Comparison of ENCODE assay signal across 29 cellular contexts in genomic region chr11:74470526-74470925, GRCh38. TPM values are rescaled to one million over a fixed set of nuclear protein-coding genes. Genes with fewer than 3 reads are reported as not detected.
DNase-seq lines count a peak whose midpoint lies in the region; ATAC-seq and TF ChIP-seq lines count a peak whose summit lies in the region.
"Had no signal": no experiment of that assay in that cellular context is flagged by ENCODE, and none has a peak within 500 bp of the region (broad histone marks: within the 10 kb centered on the region; RNA-seq: fewer than 3 reads in every experiment).

No MANE protein-coding gene starts in this region.

- H3K27me3 Mint-ChIP-seq in neural progenitor cell (ENCODE audit: insufficient read depth, low read depth): peaks cover 2% of the 10 kb centered on the region
- peaks cover 40% of the 10 kb centered on the region for H3K27me3 Mint-ChIP-seq in CD4-positive, alpha-beta T cell
- H3K27me3 Mint-ChIP-seq: dendritic cell treated with granulocyte-macrophage colony-stimulating factor and Interleukin-4, amounts not matched to agents 40 ng/mL and 50 ng/mL, for 4 days had no signal

- H3K4me3 Mint-ChIP-seq in neural progenitor cell: no peak overlapping the region
- no peak overlapping the region for H3K4me3 Mint-ChIP-seq in CD4-positive, alpha-beta T cell
- H3K4me3 Mint-ChIP-seq: CD8-positive, alpha-beta T cell; central memory CD8-positive, alpha-beta T cell; dendritic cell treated with granulocyte-macrophage colony-stimulating factor and Interleukin-4, amounts not matched to agents 40 ng/mL and 50 ng/mL, for 4 days; natural killer cell treated with Interleukin-12 subunit alpha and Interleukin-12 subunit beta and Interleukin-15 and Interleukin-18, amount 100 ng/mL, for 72 hours had no signal

- no peaks in the 10 kb centered on the region for H3K79me2 ChIP-seq in neural progenitor cell (ENCODE audit: low read depth)

- no peak overlapping the region for H3K4me3 ChIP-seq in neural progenitor cell
- H3K4me3 ChIP-seq: esophagus muscularis mucosa, heart right ventricle, lower lobe of right lung, ovary, transverse colon had no signal

- H3K9ac ChIP-seq in neural progenitor cell: no peak overlapping the region

- H3K9me3 Mint-ChIP-seq in neural progenitor cell: no peaks in the 10 kb centered on the region
- no peaks in the 10 kb centered on the region for H3K9me3 Mint-ChIP-seq in CD4-positive, alpha-beta T cell
- H3K9me3 Mint-ChIP-seq: CD8-positive, alpha-beta T cell; central memory CD8-positive, alpha-beta T cell; dendritic cell treated with granulocyte-macrophage colony-stimulating factor and Interleukin-4, amounts not matched to agents 40 ng/mL and 50 ng/mL, for 4 days; natural killer cell treated with Interleukin-12 subunit alpha and Interleukin-12 subunit beta and Interleukin-15 and Interleukin-18, amount 100 ng/mL, for 72 hours had no signal

- CTCF ChIA-PET in CD4-positive, alpha-beta T cell (lab: Charles Lee): no interaction called here

- POLR2A ChIA-PET in CD4-positive, alpha-beta T cell (lab: Charles Lee): interaction anchor here (1.2 kb wide), 1 partner anchor 22 kb away, joined by 3 read pairs; no protein-coding TSS in a partner anchor

- no peak overlapping the region for H3K27ac ChIP-seq in neural progenitor cell
- H3K27ac ChIP-seq in CD4-positive, alpha-beta T cell (ENCODE audit: low read depth, low read length): no peak overlapping the region
- H3K27ac ChIP-seq: esophagus muscularis mucosa, foreskin keratinocyte, heart right ventricle, lower lobe of right lung, ovary, transverse colon had no signal

- TF ChIP-seq CTCF in neural progenitor cell (IDR thresholded peaks at IDR 0.05): no peak
- no peak for TF ChIP-seq CTCF in CD4-positive, alpha-beta T cell (IDR thresholded peaks at IDR 0.05)

- no peaks in the 10 kb centered on the region for H3K9me3 ChIP-seq in neural progenitor cell (ENCODE audit: low read depth)
- H3K9me3 ChIP-seq in CD4-positive, alpha-beta T cell (ENCODE audit: control insufficient read depth, low read length): no peaks in the 10 kb centered on the region
- H3K9me3 ChIP-seq: esophagus muscularis mucosa, heart right ventricle, lower lobe of right lung, ovary, transverse colon had no signal

- no peak overlapping the region for H3K4me2 ChIP-seq in neural progenitor cell

- ATAC-seq in HG03521 (IDR thresholded peaks at IDR 0.05; ENCODE audit: unreplicated experiment): no peak
- ATAC-seq in CD4-positive, alpha-beta T cell (ENCODE audit: poor library complexity): no peak
- ATAC-seq: CD8-positive, alpha-beta T cell; foreskin keratinocyte; heart right ventricle; lower lobe of right lung; natural killer cell treated with Interleukin-12 subunit alpha and Interleukin-12 subunit beta and Interleukin-15 and Interleukin-18, amount 100 ng/mL, for 72 hours had no signal

- peaks cover 13% of the 10 kb centered on the region for H3K4me1 Mint-ChIP-seq in neural progenitor cell
- no peaks in the 10 kb centered on the region for H3K4me1 Mint-ChIP-seq in CD4-positive, alpha-beta T cell (ENCODE audit: low read depth)
- H3K4me1 Mint-ChIP-seq: central memory CD8-positive, alpha-beta T cell had no signal

- peak overlapping the region; percentile 72 for H3K27ac Mint-ChIP-seq in neural progenitor cell
- no peak overlapping the region for H3K27ac Mint-ChIP-seq in CD4-positive, alpha-beta T cell
- H3K27ac Mint-ChIP-seq: CD8-positive, alpha-beta T cell; natural killer cell treated with Interleukin-12 subunit alpha and Interleukin-12 subunit beta and Interleukin-15 and Interleukin-18, amount 100 ng/mL, for 72 hours had no signal

- peaks cover 27% of the 10 kb centered on the region for H3K27me3 ChIP-seq in neural progenitor cell
- peaks cover 24% of the 10 kb centered on the region for H3K27me3 ChIP-seq in CD4-positive, alpha-beta T cell (ENCODE audit: control insufficient read depth, insufficient read depth, low read length)
- H3K27me3 ChIP-seq: heart right ventricle, ovary, transverse colon had no signal

- H4K20me1 ChIP-seq in neural progenitor cell (ENCODE audit: low read depth): no peaks in the 10 kb centered on the region

- peaks cover 15% of the 10 kb centered on the region for H3K4me1 ChIP-seq in neural progenitor cell
- H3K4me1 ChIP-seq: foreskin keratinocyte had no signal

- intact Hi-C loops in CD4-positive, alpha-beta T cell (cut with DNase I, micrococcal nuclease): no loop called here

- DNase-seq in NCI-H2029 (lab: John Stamatoyannopoulos, UW) (peak; percentile 10), NCI-H2029 treated with DMSO at 0.1 percent for 48 hours (lab: John Stamatoyannopoulos, UW) (no peak), NCI-H1694 treated with DMSO at 0.1 percent for 48 hours (lab: John Stamatoyannopoulos, UW) (peak; percentile 68), NCI-H69 (lab: John Stamatoyannopoulos, UW) (peak; percentile 93), neural progenitor cell (ENCODE audit: low spot score) (no peak), OCI-M2 (lab: John Stamatoyannopoulos, UW; ENCODE audit: unreplicated experiment) (no peak)
- no peak for DNase-seq in CD4-positive, alpha-beta T cell
- DNase-seq: activated CD4-positive, alpha-beta T cell treated with anti-CD3 and anti-CD28 coated beads for 1 hour; activated gamma-delta T cell; activated T-cell treated with anti-CD3 and anti-CD28 coated beads, Interleukin-2, amount 50 U/mL, for 1 hour; AML-193; CD8-positive, alpha-beta T cell; DMS53; foreskin keratinocyte; GDM1; H7; heart right ventricle; kidney glomerular epithelial cell; lower lobe of right lung; NCI-H146; transverse colon had no signal

- no peak overlapping the region for H2AFZ ChIP-seq in neural progenitor cell (replicated peaks)

- H3F3A ChIP-seq in neural progenitor cell (ENCODE audit: low read depth): no peaks in the 10 kb centered on the region

- no peaks in the 10 kb centered on the region for H3K36me3 Mint-ChIP-seq in neural progenitor cell
- H3K36me3 Mint-ChIP-seq in CD4-positive, alpha-beta T cell (ENCODE audit: low read depth): no peaks in the 10 kb centered on the region
- H3K36me3 Mint-ChIP-seq: CD8-positive, alpha-beta T cell; natural killer cell treated with Interleukin-12 subunit alpha and Interleukin-12 subunit beta and Interleukin-15 and Interleukin-18, amount 100 ng/mL, for 72 hours had no signal

- no peaks in the 10 kb centered on the region for H3K36me3 ChIP-seq in neural progenitor cell
- H3K36me3 ChIP-seq: esophagus muscularis mucosa, heart right ventricle, lower lobe of right lung, ovary, transverse colon had no signal

RNA-seq across cellular contexts. Expression of gene KCNE3, which starts 3.2 kb away (rescaled TPM):
- 1.2 and 1.3 TPM in 2 replicates for total RNA-seq in neural progenitor cell (ENCODE audit: low replicate concordance)
- under 1 TPM; 0.08 to 0.22 TPM for total RNA-seq in CD4-positive, alpha-beta T cell
- total RNA-seq: CD8-positive, alpha-beta T cell; SK-MEL-5; T-helper 1 cell treated with Interleukin-12 subunit alpha and Interleukin-12 subunit beta and Interleukin-4 antibody, amounts not matched to agents 30 ng/mL and 1 ng/mL, for 36 hours had no signal

RNA-seq across cellular contexts. Expression of gene LIPT2, which starts 23.0 kb away (rescaled TPM):
- 15.2 and 16.9 TPM in 2 replicates for total RNA-seq in neural progenitor cell (ENCODE audit: low replicate concordance)
- 10 to 100 TPM; 10.7 to 10.9 TPM for total RNA-seq in CD4-positive, alpha-beta T cell

Comparison
In these comparisons a context has a peak if more than half of its experiments do, and no peak if none do; other contexts are left out.
1. DNase-seq: peak in NCI-H2029 (single experiment), NCI-H1694 treated with DMSO at 0.1 percent for 48 hours (single experiment) and NCI-H69 (single experiment); none in NCI-H2029 treated with DMSO at 0.1 percent for 48 hours (single experiment), neural progenitor cell (single experiment), OCI-M2 (single experiment) and CD4-positive, alpha-beta T cell (0 of 10).